17 cellular contexts compared by ENCODE assay signal in genomic region chr11:114586797-114587196, GRCh38. TPM values are rescaled to one million over a fixed set of nuclear protein-coding genes. Genes with fewer than 3 reads are reported as not detected.
A peak's percentile ranks its signal among the peaks of the same experiment; 100 is the strongest.
DNase-seq lines count a peak whose midpoint lies in the region; ATAC-seq, FAIRE-seq and TF ChIP-seq lines count a peak whose summit lies in the region.
"Had no signal": no experiment of that assay in that cellular context is flagged by ENCODE, and none has a peak within 500 bp of the region (broad histone marks: within the 10 kb centered on the region; RNA-seq: fewer than 3 reads in every experiment).

No MANE protein-coding gene starts in this region.

- in situ Hi-C loops in HepG2 (cut with HindIII; ENCODE audit: extremely low pct_ligation_motif_present, low pct_unique_long_range_greater_than_20kb), result loop anchor here (25.0 kb wide), 1 partner anchor 249 kb away; no protein-coding TSS in a partner anchor

- H3K27me3 ChIP-seq in HepG2 (ENCODE audit: control insufficient read depth in 1 of 2, insufficient read depth in 2 of 2, low read length in 2 of 2), result no peaks in the 10 kb centered on the region
- H3K27me3 ChIP-seq in right lobe of liver, result no peaks in the 10 kb centered on the region
- no peaks in the 10 kb centered on the region for H3K27me3 ChIP-seq in endodermal cell (ENCODE audit: control insufficient read depth, insufficient read depth, low read length, poor library complexity, severe bottlenecking)
- H3K27me3 ChIP-seq: esophagus squamous epithelium had no signal

- TF ChIP-seq EP300 in HepG2 (IDR thresholded peaks at IDR 0.05; ENCODE audit: low read depth in 2 of 2, low read length in 2 of 2) (no peak), HepG2 (CRISPR knock-in tag; IDR thresholded peaks at IDR 0.05; ENCODE audit: borderline replicate concordance) (no peak)

- intact Hi-C loops in HepG2 (cut with micrococcal nuclease; ENCODE audit: unreplicated experiment), result no loop called here
- intact Hi-C loops in right lobe of liver (cut with DNase I), result no loop called here
- intact Hi-C loops in OCI-LY7 (cut with micrococcal nuclease; ENCODE audit: unreplicated experiment), result no loop called here
- intact Hi-C loops in posterior vena cava (cut with DNase I), result no loop called here
- intact Hi-C loops in activated CD4-positive, alpha-beta memory T cell treated with anti-CD3 and anti-CD28 coated beads for 36 hours (cut with micrococcal nuclease), result no loop called here

- H3K27ac Mint-ChIP-seq in endodermal cell, result no peak overlapping the region
- no peak overlapping the region for H3K27ac Mint-ChIP-seq in activated CD4-positive, alpha-beta memory T cell treated with anti-CD3 and anti-CD28 coated beads for 36 hours
- H3K27ac Mint-ChIP-seq: activated T-helper 17 cell treated with anti-CD3 and anti-CD28 coated beads, Interleukin-2, amount 50 U/mL, for 72 hours; dendritic cell treated with granulocyte-macrophage colony-stimulating factor and Interleukin-4, amounts not matched to agents 40 ng/mL and 50 ng/mL, for 4 days; IgD-negative memory B cell; naive thymus-derived CD8-positive, alpha-beta T cell had no signal

- CTCF ChIA-PET in HepG2 (lab: Yijun Ruan, JAX; ENCODE audit: low intra/inter-chr PET ratio, low total read pairs), result no interaction called here
- CTCF ChIA-PET in OCI-LY7 (lab: Charles Lee; ENCODE audit: unreplicated experiment), result no interaction called here
- CTCF ChIA-PET in activated CD4-positive, alpha-beta memory T cell treated with anti-CD3 and anti-CD28 coated beads for 36 hours (lab: Charles Lee), result no interaction called here

- H3K27ac ChIP-seq in HepG2 (ENCODE audit: extremely low read length, insufficient read depth, low read length) (no peak overlapping the region), right lobe of liver (no peak overlapping the region), OCI-LY7 (ENCODE audit: low read depth, low read length, poor library complexity, severe bottlenecking) (no peak overlapping the region), endodermal cell (ENCODE audit: low read depth, low read length) (no peak overlapping the region)
- H3K27ac ChIP-seq: esophagus squamous epithelium, left ventricle myocardium inferior had no signal

- peaks cover 2% of the 10 kb centered on the region for H3K27me3 Mint-ChIP-seq in endodermal cell (ENCODE audit: insufficient read depth)
- peaks cover 2% of the 10 kb centered on the region for H3K27me3 Mint-ChIP-seq in activated CD4-positive, alpha-beta memory T cell treated with anti-CD3 and anti-CD28 coated beads for 36 hours
- H3K27me3 Mint-ChIP-seq: dendritic cell treated with granulocyte-macrophage colony-stimulating factor and Interleukin-4, amounts not matched to agents 40 ng/mL and 50 ng/mL, for 4 days had no signal

- no peak for TF ChIP-seq POLR2A in HepG2 (IDR thresholded peaks at IDR 0.05; ENCODE audit: insufficient read depth in 1 of 2, low read depth in 2 of 2, low read length in 2 of 2)
- no peak for TF ChIP-seq POLR2A in right lobe of liver (IDR thresholded peaks at IDR 0.05)

- POLR2A ChIA-PET in HepG2 (lab: Yijun Ruan, JAX) (no interaction called here), OCI-LY7 (lab: Charles Lee) (no interaction called here)
- POLR2A ChIA-PET in activated CD4-positive, alpha-beta memory T cell treated with anti-CD3 and anti-CD28 coated beads for 36 hours (lab: Charles Lee), result no interaction called here

- no peak for TF ChIP-seq RAD21 in HepG2 (CRISPR knock-in tag; IDR thresholded peaks at IDR 0.05)

- peak; percentile 47 for TF ChIP-seq CTCF in HepG2 (CRISPR knock-in tag; IDR thresholded peaks at IDR 0.05)
- no peak for TF ChIP-seq CTCF in right lobe of liver (IDR thresholded peaks at IDR 0.05)
- 0 out of 2 replicates have a peak, but pooled peaks have one; percentile 35 for TF ChIP-seq CTCF in OCI-LY7 (conservative IDR thresholded peaks at IDR 0.05; ENCODE audit: low read length)
- TF ChIP-seq CTCF in endodermal cell (conservative IDR thresholded peaks at IDR 0.05), result peak; percentile 58

- H3K9me3 Mint-ChIP-seq in endodermal cell, result peaks cover 40% of the 10 kb centered on the region
- H3K9me3 Mint-ChIP-seq in activated CD4-positive, alpha-beta memory T cell treated with anti-CD3 and anti-CD28 coated beads for 36 hours, result peaks cover 37% of the 10 kb centered on the region

- H3K9me3 ChIP-seq in HepG2 (ENCODE audit: low read length) (peaks cover 33% of the 10 kb centered on the region), right lobe of liver (no peaks in the 10 kb centered on the region), OCI-LY7 (ENCODE audit: low read length) (peaks cover 15% of the 10 kb centered on the region; the same call in 1 of the 2 replicates), endodermal cell (ENCODE audit: control insufficient read depth, low read length) (peaks cover 30% of the 10 kb centered on the region)

- H3K9me2 ChIP-seq in OCI-LY7 (ENCODE audit: insufficient read depth, low read length), result no peaks in the 10 kb centered on the region

- FAIRE-seq in HepG2 (lab: Jason Lieb, UNC), result no peak

- peaks cover 3% of the 10 kb centered on the region for H3K36me3 Mint-ChIP-seq in endodermal cell (ENCODE audit: low read depth)
- peaks cover 3% of the 10 kb centered on the region for H3K36me3 Mint-ChIP-seq in activated CD4-positive, alpha-beta memory T cell treated with anti-CD3 and anti-CD28 coated beads for 36 hours
- H3K36me3 Mint-ChIP-seq: IgD-negative memory B cell had no signal

- H3K4me1 ChIP-seq in HepG2 (ENCODE audit: insufficient read depth, low read length) (no peaks in the 10 kb centered on the region), right lobe of liver (no peaks in the 10 kb centered on the region), OCI-LY7 (ENCODE audit: insufficient read depth, low read length, poor library complexity, severe bottlenecking) (no peaks in the 10 kb centered on the region), endodermal cell (ENCODE audit: control insufficient read depth, insufficient read depth, low read length) (no peaks in the 10 kb centered on the region)
- H3K4me1 ChIP-seq: esophagus squamous epithelium, left ventricle myocardium inferior had no signal

- H4K20me1 ChIP-seq in HepG2 (ENCODE audit: insufficient read depth, low read length), result no peaks in the 10 kb centered on the region
- no peaks in the 10 kb centered on the region for H4K20me1 ChIP-seq in OCI-LY7 (ENCODE audit: insufficient read depth, low read length)

- H3K4me3 ChIP-seq in HepG2 (replicated peaks in 1 of 3; ENCODE audit: insufficient read depth in 1 of 3, low read depth in 2 of 3, low read length in 3 of 3) (no peak overlapping the region), right lobe of liver (no peak overlapping the region), OCI-LY7 (ENCODE audit: low read depth, low read length, poor library complexity, severe bottlenecking) (no peak overlapping the region), endodermal cell (ENCODE audit: low read length) (no peak overlapping the region)
- H3K4me3 ChIP-seq: esophagus squamous epithelium, left ventricle myocardium inferior had no signal

- H3K4me1 Mint-ChIP-seq in endodermal cell, result no peaks in the 10 kb centered on the region
- no peaks in the 10 kb centered on the region for H3K4me1 Mint-ChIP-seq in activated CD4-positive, alpha-beta memory T cell treated with anti-CD3 and anti-CD28 coated beads for 36 hours (ENCODE audit: low read depth)
- H3K4me1 Mint-ChIP-seq: activated T-helper 17 cell treated with anti-CD3 and anti-CD28 coated beads, Interleukin-2, amount 50 U/mL, for 72 hours; IgD-negative memory B cell; naive thymus-derived CD8-positive, alpha-beta T cell had no signal

- ATAC-seq in HepG2 (no peak), right lobe of liver (no peak)
- ATAC-seq: activated T-helper 17 cell treated with anti-CD3 and anti-CD28 coated beads, Interleukin-2, amount 50 U/mL, for 72 hours; naive thymus-derived CD8-positive, alpha-beta T cell had no signal

- H3K36me3 ChIP-seq in HepG2 (replicated peaks in 1 of 2; ENCODE audit: control insufficient read depth in 1 of 2, insufficient read depth in 2 of 2, low read length in 2 of 2), result no peaks in the 10 kb centered on the region
- H3K36me3 ChIP-seq in right lobe of liver, result no peaks in the 10 kb centered on the region
- H3K36me3 ChIP-seq in OCI-LY7 (ENCODE audit: insufficient read depth, low read length), result no peaks in the 10 kb centered on the region
- no peaks in the 10 kb centered on the region for H3K36me3 ChIP-seq in endodermal cell (ENCODE audit: control insufficient read depth, insufficient read depth, low read length)
- H3K36me3 ChIP-seq: esophagus squamous epithelium, left ventricle myocardium inferior had no signal

- H2AFZ ChIP-seq in HepG2 (ENCODE audit: low read length) (no peak overlapping the region), OCI-LY7 (ENCODE audit: low read length) (no peak overlapping the region)

- H3K79me2 ChIP-seq in HepG2 (ENCODE audit: insufficient read depth, low read length) (no peaks in the 10 kb centered on the region), OCI-LY7 (ENCODE audit: insufficient read depth, low read depth, low read length) (no peaks in the 10 kb centered on the region)

- BruUV-seq in HepG2 (replicated peaks; lab: Mats Ljungman, UMichigan) (no TSS peak), OCI-LY7 (replicated peaks; lab: Mats Ljungman, UMichigan) (no TSS peak)

- no peak overlapping the region for H3K4me3 Mint-ChIP-seq in endodermal cell
- H3K4me3 Mint-ChIP-seq in activated CD4-positive, alpha-beta memory T cell treated with anti-CD3 and anti-CD28 coated beads for 36 hours, result no peak overlapping the region
- H3K4me3 Mint-ChIP-seq: activated T-helper 17 cell treated with anti-CD3 and anti-CD28 coated beads, Interleukin-2, amount 50 U/mL, for 72 hours; dendritic cell treated with granulocyte-macrophage colony-stimulating factor and Interleukin-4, amounts not matched to agents 40 ng/mL and 50 ng/mL, for 4 days; IgD-negative memory B cell; naive thymus-derived CD8-positive, alpha-beta T cell had no signal

- WGBS in HepG2 (ENCODE audit: low lambda C conversion rate), result 16% methylated on average over 5 of the region's 5 CpGs
- 74% methylated on average over 5 of the region's 5 CpGs for WGBS in right lobe of liver (ENCODE audit: insufficient coverage, low coverage, low lambda C conversion rate, missing lambda C conversion rate)
- 92 to 100% methylated on average over 1 to 5 of the region's 5 CpGs for WGBS in endodermal cell (ENCODE audit: insufficient coverage in 1 of 2, insufficient read length in 1 of 2), 2 experiments

- H3K4me2 ChIP-seq in HepG2 (ENCODE audit: low read depth, low read length), result no peak overlapping the region
- no peak overlapping the region for H3K4me2 ChIP-seq in OCI-LY7 (ENCODE audit: low read length)

- DNase-seq in HepG2 (ENCODE audit: low spot score), result no peak
- no peak for DNase-seq in right lobe of liver
- peak; percentile 1 for DNase-seq in OCI-LY7 (ENCODE audit: low spot score)
- DNase-seq in endodermal cell, result peak; percentile 56
- DNase-seq in posterior vena cava (ENCODE audit: low spot score), result no peak
- no peak for DNase-seq in activated CD4-positive, alpha-beta memory T cell treated with anti-CD3 and anti-CD28 coated beads for 36 hours
- DNase-seq in stimulated activated CD4-positive, alpha-beta T cell treated with anti-CD3 and anti-CD28 coated beads, Interleukin-12 subunit alpha, Interleukin-12 subunit beta, amount 100 ng/mL, for 4 hours, result no peak
- no peak for DNase-seq in activated naive CD4-positive, alpha-beta T cell (lab: John Stamatoyannopoulos, UW)
- DNase-seq: Calu3; esophagus squamous epithelium; left ventricle myocardium inferior; naive thymus-derived CD8-positive, alpha-beta T cell; NCI-H1105 had no signal

- H3K9ac ChIP-seq in HepG2 (ENCODE audit: insufficient read depth, low read depth, low read length) (no peak overlapping the region), endodermal cell (ENCODE audit: extremely low read depth, low read length, poor library complexity, severe bottlenecking) (no peak overlapping the region)

RNA-seq across cellular contexts. Expression of gene NXPE4, which starts 8.8 kb away (rescaled TPM):
- not detected in 2 replicates for total RNA-seq in HepG2 (2016; rRNA removed; fragmentation: Illumina TruSeq; extraction: Trizol)
- not detected in 2 replicates for total RNA-seq in HepG2 (2016; cell fraction: cytosol; rRNA removed; fragmentation: Illumina TruSeq; extraction: Trizol; ENCODE audit: low read depth)
- not detected in 2 replicates for total RNA-seq in HepG2 (2016; cell fraction: insoluble cytoplasmic fraction; rRNA removed; fragmentation: Illumina TruSeq; extraction: Trizol)
- total RNA-seq in HepG2 (2016; cell fraction: membrane; rRNA removed; fragmentation: Illumina TruSeq; extraction: Trizol), result not detected in 2 replicates
- not detected in 2 replicates for total RNA-seq in HepG2 (2016; cell fraction: nucleus; rRNA removed; fragmentation: Illumina TruSeq; extraction: Trizol)
- polyA plus RNA-seq in HepG2 (2011; rRNA removed), result not detected in 2 replicates
- polyA plus RNA-seq in HepG2 (2011; cell fraction: cytosol; rRNA removed), result not detected in 2 replicates
- not detected in 2 replicates for polyA plus RNA-seq in HepG2 (2011; cell fraction: nucleus; rRNA removed)
- not detected in 2 replicates for polyA plus RNA-seq in HepG2 (2012)
- polyA plus RNA-seq in HepG2 (2016; cell fraction: cytosol; fragmentation: Illumina TruSeq; extraction: Trizol; ENCODE audit: low read depth), result not detected in 2 replicates
- not detected in 2 replicates for polyA plus RNA-seq in HepG2 (2016; cell fraction: insoluble cytoplasmic fraction; fragmentation: Illumina TruSeq; extraction: Trizol; ENCODE audit: low read depth)
- not detected in 2 replicates for polyA plus RNA-seq in HepG2 (2016; cell fraction: membrane; fragmentation: Illumina TruSeq; extraction: Trizol; ENCODE audit: low read depth)
- not detected in 2 replicates for polyA plus RNA-seq in HepG2 (2016; cell fraction: nucleus; fragmentation: Illumina TruSeq; extraction: Trizol; ENCODE audit: insufficient read depth, low read depth)
- not detected in 2 replicates for polyA minus RNA-seq in HepG2 (2011; rRNA and poly(A)+ RNA removed; ENCODE audit: low replicate concordance)
- polyA minus RNA-seq in HepG2 (2011; cell fraction: cytosol; rRNA and poly(A)+ RNA removed), result not detected in 2 replicates
- polyA minus RNA-seq in HepG2 (2011; cell fraction: nucleus; rRNA and poly(A)+ RNA removed), result not detected in 2 replicates
- total RNA-seq in right lobe of liver, result not detected
- total RNA-seq in OCI-LY7 (2014; rRNA removed; shearing (Covaris generic)), result not detected in 2 replicates
- total RNA-seq in OCI-LY7 (2022), result not detected in 2 replicates
- not detected for total RNA-seq in endodermal cell
- polyA plus RNA-seq in endodermal cell (2013, experiment 1 of 2), result not detected
- not detected for polyA plus RNA-seq in endodermal cell (2013, experiment 2 of 2)
- not detected for total RNA-seq in posterior vena cava
- not detected for total RNA-seq in activated CD4-positive, alpha-beta memory T cell treated with anti-CD3 and anti-CD28 coated beads for 36 hours
- total RNA-seq: activated T-helper 17 cell treated with anti-CD3 and anti-CD28 coated beads, Interleukin-2, amount 50 U/mL, for 72 hours; Calu3; left ventricle myocardium inferior; naive thymus-derived CD8-positive, alpha-beta T cell; temporal lobe had no signal
- polyA plus RNA-seq: IgD-negative memory B cell; naive thymus-derived CD8-positive, alpha-beta T cell had no signal

RNA-seq across cellular contexts. Expression of gene NXPE1, which starts 27.1 kb away (rescaled TPM):
- total RNA-seq in HepG2 (2016; rRNA removed; fragmentation: Illumina TruSeq; extraction: Trizol), result not detected in 2 replicates
- total RNA-seq in HepG2 (2016; cell fraction: cytosol; rRNA removed; fragmentation: Illumina TruSeq; extraction: Trizol; ENCODE audit: low read depth), result not detected in 2 replicates
- not detected in 2 replicates for total RNA-seq in HepG2 (2016; cell fraction: insoluble cytoplasmic fraction; rRNA removed; fragmentation: Illumina TruSeq; extraction: Trizol)
- not detected in 2 replicates for total RNA-seq in HepG2 (2016; cell fraction: membrane; rRNA removed; fragmentation: Illumina TruSeq; extraction: Trizol)
- not detected in 2 replicates for total RNA-seq in HepG2 (2016; cell fraction: nucleus; rRNA removed; fragmentation: Illumina TruSeq; extraction: Trizol)
- not detected in 2 replicates for polyA plus RNA-seq in HepG2 (2011; rRNA removed)
- polyA plus RNA-seq in HepG2 (2011; cell fraction: cytosol; rRNA removed), result not detected in 2 replicates
- polyA plus RNA-seq in HepG2 (2011; cell fraction: nucleus; rRNA removed), result not detected in 2 replicates
- not detected in 2 replicates for polyA plus RNA-seq in HepG2 (2012)
- polyA plus RNA-seq in HepG2 (2016; cell fraction: cytosol; fragmentation: Illumina TruSeq; extraction: Trizol; ENCODE audit: low read depth), result not detected in 2 replicates
- polyA plus RNA-seq in HepG2 (2016; cell fraction: insoluble cytoplasmic fraction; fragmentation: Illumina TruSeq; extraction: Trizol; ENCODE audit: low read depth), result not detected in 2 replicates
- polyA plus RNA-seq in HepG2 (2016; cell fraction: membrane; fragmentation: Illumina TruSeq; extraction: Trizol; ENCODE audit: low read depth), result not detected in 2 replicates
- polyA plus RNA-seq in HepG2 (2016; cell fraction: nucleus; fragmentation: Illumina TruSeq; extraction: Trizol; ENCODE audit: insufficient read depth, low read depth), result not detected in 2 replicates
- polyA minus RNA-seq in HepG2 (2011; rRNA and poly(A)+ RNA removed; ENCODE audit: low replicate concordance), result not detected in 2 replicates
- not detected in 2 replicates for polyA minus RNA-seq in HepG2 (2011; cell fraction: cytosol; rRNA and poly(A)+ RNA removed)
- not detected in 2 replicates for polyA minus RNA-seq in HepG2 (2011; cell fraction: nucleus; rRNA and poly(A)+ RNA removed)
- total RNA-seq in right lobe of liver, result not detected
- total RNA-seq in OCI-LY7 (2014; rRNA removed; shearing (Covaris generic)), result not detected in 2 replicates
- total RNA-seq in OCI-LY7 (2022), result not detected in 2 replicates
- total RNA-seq in endodermal cell, result not detected
- not detected for polyA plus RNA-seq in endodermal cell (2013, experiment 1 of 2)
- polyA plus RNA-seq in endodermal cell (2013, experiment 2 of 2), result not detected
- not detected for total RNA-seq in posterior vena cava
- total RNA-seq in activated CD4-positive, alpha-beta memory T cell treated with anti-CD3 and anti-CD28 coated beads for 36 hours, result not detected
- total RNA-seq: activated T-helper 17 cell treated with anti-CD3 and anti-CD28 coated beads, Interleukin-2, amount 50 U/mL, for 72 hours; Calu3; esophagus squamous epithelium; left ventricle myocardium inferior; naive thymus-derived CD8-positive, alpha-beta T cell; temporal lobe had no signal
- polyA plus RNA-seq: IgD-negative memory B cell; naive thymus-derived CD8-positive, alpha-beta T cell had no signal

Comparison
In these comparisons a context has a peak if more than half of its experiments do, and no peak if none do; other contexts are left out.
1. CTCF ChIP-seq: peak in HepG2 (single experiment), OCI-LY7 (single experiment) and endodermal cell (single experiment); none in right lobe of liver (0 of 4).
2. DNase-seq: peak in OCI-LY7 (single experiment) and endodermal cell (single experiment); none in HepG2 (single experiment), right lobe of liver (0 of 3), posterior vena cava (single experiment), activated CD4-positive, alpha-beta memory T cell treated with anti-CD3 and anti-CD28 coated beads for 36 hours (single experiment), stimulated activated CD4-positive, alpha-beta T cell treated with anti-CD3 and anti-CD28 coated beads, Interleukin-12 subunit alpha, Interleukin-12 subunit beta, amount 100 ng/mL, for 4 hours (single experiment) and activated naive CD4-positive, alpha-beta T cell (0 of 4).